Comparison of ENCODE assay signal across 12 cellular contexts in the genomic region with DNA sequence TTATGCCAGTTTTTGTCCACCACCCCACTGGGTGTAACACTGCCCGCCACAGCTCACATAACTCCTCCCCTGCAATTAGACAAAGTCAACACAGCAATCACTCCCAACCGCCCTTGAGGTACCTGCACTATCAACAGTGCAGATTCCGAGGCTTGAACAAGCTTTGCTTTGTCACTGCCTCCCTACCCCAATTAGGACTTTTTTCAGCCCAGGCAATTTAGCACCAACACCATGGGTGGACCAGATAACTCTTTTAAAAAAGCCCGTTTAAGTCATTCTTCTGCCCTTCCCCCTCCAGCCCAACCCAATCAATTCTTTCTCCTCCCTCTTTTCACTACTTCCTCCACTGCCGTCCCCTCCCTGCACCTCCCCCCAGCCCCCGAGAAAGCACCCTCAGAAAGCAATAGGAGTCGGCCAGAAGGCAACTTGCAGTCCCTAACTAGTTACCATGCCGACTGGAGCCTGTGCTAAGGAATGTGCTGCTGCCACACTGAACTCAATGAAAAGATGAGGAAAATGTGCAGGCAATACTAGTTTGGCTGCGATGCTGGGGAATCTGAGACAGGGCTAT. TPM values are rescaled to one million over a fixed set of nuclear protein-coding genes. Genes with fewer than 3 reads are reported as not detected.
DNase-seq lines count a peak whose midpoint lies in the region; TF ChIP-seq lines count a peak whose summit lies in the region.
"Had no signal": no experiment of that assay in that cellular context is flagged by ENCODE, and none has a peak within 500 bp of the region (broad histone marks: within the 10 kb centered on the region; RNA-seq: fewer than 3 reads in every experiment).

No MANE protein-coding gene starts in this region.

- no peaks in the 10 kb centered on the region for H3K36me3 ChIP-seq in uterus

- no peaks in the 10 kb centered on the region for H3K4me1 Mint-ChIP-seq in T-helper 2 cell treated with Interferon-gamma antibody and Interleukin-4, amounts not matched to agents 5 μg/mL and 100 μg/mL, for 36 hours (ENCODE audit: low read depth)
- H3K4me1 Mint-ChIP-seq: stimulated activated effector memory CD8-positive, alpha-beta T cell treated with anti-CD3 and anti-CD28 coated beads, Interleukin-12 subunit alpha, Interleukin-12 subunit beta, amount 100 ng/mL, for 72 hours had no signal

- in situ Hi-C loops in KBM-7 (cut with MboI; ENCODE audit: low pct_unique_long_range_greater_than_20kb, low sequenced_read_pairs), result no loop called here

- H3K4me3 ChIP-seq in retinal pigment epithelial cell (ENCODE audit: low read length), result peak overlapping the region; percentile 47
- no peak overlapping the region for H3K4me3 ChIP-seq in lower leg skin (ENCODE audit: low read depth, poor library complexity, severe bottlenecking)
- no peak overlapping the region for H3K4me3 ChIP-seq in uterus

- TF ChIP-seq CTCF in retinal pigment epithelial cell (conservative IDR thresholded peaks at IDR 0.05; ENCODE audit: low read depth, low read length) (no peak), lower leg skin (IDR thresholded peaks at IDR 0.05) (no peak), uterus (IDR thresholded peaks at IDR 0.05) (no peak)

- no peaks in the 10 kb centered on the region for H3K9me3 ChIP-seq in uterus

- H3K27ac Mint-ChIP-seq in T-helper 2 cell treated with Interferon-gamma antibody and Interleukin-4, amounts not matched to agents 5 μg/mL and 100 μg/mL, for 36 hours, result no peak overlapping the region
- H3K27ac Mint-ChIP-seq: stimulated activated effector memory CD8-positive, alpha-beta T cell treated with anti-CD3 and anti-CD28 coated beads, Interleukin-12 subunit alpha, Interleukin-12 subunit beta, amount 100 ng/mL, for 72 hours had no signal

- no peaks in the 10 kb centered on the region for H3K9me3 Mint-ChIP-seq in T-helper 2 cell treated with Interferon-gamma antibody and Interleukin-4, amounts not matched to agents 5 μg/mL and 100 μg/mL, for 36 hours

- WGBS in lower leg skin, 2 donors, result 3 to 5% methylated on average over 9 of the region's 9 CpGs

- no peaks in the 10 kb centered on the region for H3K27me3 ChIP-seq in uterus

- no peaks in the 10 kb centered on the region for H3K4me1 ChIP-seq in uterus

- peak; percentile 5 for DNase-seq in KBM-7
- peak; percentile 96 for DNase-seq in NCI-H748 (lab: John Stamatoyannopoulos, UW; ENCODE audit: unreplicated experiment)
- peak in 28 of 51 donors; percentile 0 to 49 (median 12) for DNase-seq in hypothalamus (lab: John Stamatoyannopoulos, UW)
- DNase-seq in retinal pigment epithelial cell (ENCODE audit: low read depth), result peak; percentile 43
- no peak for DNase-seq in lower leg skin (ENCODE audit: low spot score in 2 of 2)
- DNase-seq in uterus, result no peak
- no peak for DNase-seq in CD1c-positive myeloid dendritic cell (ENCODE audit: extremely low spot score)
- DNase-seq in T-helper 2 cell treated with Interferon-gamma antibody and Interleukin-4, amounts not matched to agents 5 μg/mL and 100 μg/mL, for 36 hours (ENCODE audit: low spot score), result no peak
- DNase-seq: activated T-cell treated with anti-CD3 and anti-CD28 coated beads, Interleukin-2, amount 50 U/mL, for 48 hours had no signal

- peaks cover 22% of the 10 kb centered on the region for H3K27me3 Mint-ChIP-seq in T-helper 2 cell treated with Interferon-gamma antibody and Interleukin-4, amounts not matched to agents 5 μg/mL and 100 μg/mL, for 36 hours (ENCODE audit: low read depth)

- H3K27ac ChIP-seq in uterus, result no peak overlapping the region

- TF ChIP-seq POLR2A in lower leg skin (IDR thresholded peaks at IDR 0.05) (no peak), uterus (IDR thresholded peaks at IDR 0.05) (no peak)

- no peaks in the 10 kb centered on the region for H3K36me3 Mint-ChIP-seq in T-helper 2 cell treated with Interferon-gamma antibody and Interleukin-4, amounts not matched to agents 5 μg/mL and 100 μg/mL, for 36 hours (ENCODE audit: low read depth)
- H3K36me3 Mint-ChIP-seq: stimulated activated effector memory CD8-positive, alpha-beta T cell treated with anti-CD3 and anti-CD28 coated beads, Interleukin-12 subunit alpha, Interleukin-12 subunit beta, amount 100 ng/mL, for 72 hours had no signal

- intact Hi-C loops in lower leg skin (cut with DNase I; ENCODE audit: low total_unique reads), result no loop called here
- intact Hi-C loops in uterus (cut with DNase I; ENCODE audit: low total_unique reads), result no loop called here

- H3K4me3 Mint-ChIP-seq in T-helper 2 cell treated with Interferon-gamma antibody and Interleukin-4, amounts not matched to agents 5 μg/mL and 100 μg/mL, for 36 hours, result no peak overlapping the region
- H3K4me3 Mint-ChIP-seq: stimulated activated effector memory CD8-positive, alpha-beta T cell treated with anti-CD3 and anti-CD28 coated beads, Interleukin-12 subunit alpha, Interleukin-12 subunit beta, amount 100 ng/mL, for 72 hours had no signal

RNA-seq across cellular contexts. Expression of gene OTX2, which starts 45.7 kb away (rescaled TPM):
- not detected for total RNA-seq in lower leg skin
- total RNA-seq in uterus, result not detected
- total RNA-seq: cardiac septum, mucosa of gallbladder had no signal

Comparison
In these comparisons a context has a peak if more than half of its experiments do, and no peak if none do; other contexts are left out.
1. DNase-seq: peak in KBM-7 (single experiment), NCI-H748 (single experiment), hypothalamus (28 of 51) and retinal pigment epithelial cell (single experiment); none in lower leg skin (0 of 2), uterus (0 of 2), CD1c-positive myeloid dendritic cell (single experiment) and T-helper 2 cell treated with Interferon-gamma antibody and Interleukin-4, amounts not matched to agents 5 μg/mL and 100 μg/mL, for 36 hours (single experiment).